In the genomic region with DNA sequence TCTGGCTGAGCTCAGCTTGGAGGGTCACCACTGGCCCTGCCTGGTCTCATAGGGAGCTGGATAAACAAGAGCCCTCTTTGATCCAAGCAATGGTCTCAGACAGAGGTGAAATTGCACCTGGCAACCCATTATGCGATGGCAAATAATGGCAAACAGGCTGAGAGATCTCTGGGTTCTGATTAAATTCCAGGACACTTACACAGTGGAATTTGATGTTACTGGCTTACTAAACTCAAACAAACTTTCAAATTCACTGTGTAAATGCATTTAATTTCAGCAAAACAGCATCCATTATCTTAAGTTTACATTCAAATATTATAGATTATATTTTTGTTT, we compare ENCODE assay signal across 27 cellular contexts. TPM values are rescaled to one million over a fixed set of nuclear protein-coding genes. Genes with fewer than 3 reads are reported as not detected.
DNase-seq lines count a peak whose midpoint lies in the region; ATAC-seq, FAIRE-seq and TF ChIP-seq lines count a peak whose summit lies in the region.
"Had no signal": no experiment of that assay in that cellular context is flagged by ENCODE, and none has a peak within 500 bp of the region (broad histone marks: within the 10 kb centered on the region; RNA-seq: fewer than 3 reads in every experiment).

No MANE protein-coding gene starts in this region.

- WGBS in A549 (ENCODE audit: missing lambda C conversion rate) = 11% methylated on average over 1 of the region's 1 CpG

- peak; percentile 61 to 86; a peak in 3 of 5 replicates for TF ChIP-seq EP300 in A549 (IDR thresholded peaks at IDR 0.05)

- H3K36me3 Mint-ChIP-seq in activated CD4-positive, alpha-beta memory T cell treated with anti-CD3 and anti-CD28 coated beads for 36 hours = no peaks in the 10 kb centered on the region
- H3K36me3 Mint-ChIP-seq in activated CD4-positive, alpha-beta T cell treated with anti-CD3 and anti-CD28 coated beads, Interleukin-2, amount 10 ng/mL, durations not matched to agents 7 days and 5 days (ENCODE audit: low read depth) = no peaks in the 10 kb centered on the region
- H3K36me3 Mint-ChIP-seq: brain, mesothelial cell of epicardium, naive B cell had no signal

- peak in 1 of 2 experiments; percentile 44; a peak in 3 of 6 replicates for ATAC-seq in A549
- no peak for ATAC-seq in RWPE2 (ENCODE audit: low read depth)
- ATAC-seq in foreskin keratinocyte = no peak
- no peak for ATAC-seq in GM21825 (IDR thresholded peaks at IDR 0.05; ENCODE audit: unreplicated experiment)
- no peak for ATAC-seq in HG03196 (IDR thresholded peaks at IDR 0.05; ENCODE audit: unreplicated experiment)
- ATAC-seq: left cardiac atrium had no signal

- H3K4me1 ChIP-seq in A549 (peaks cover 94% of the 10 kb centered on the region), RWPE2 (ENCODE audit: insufficient read depth, poor library complexity, severe bottlenecking) (peaks cover 80% of the 10 kb centered on the region), foreskin keratinocyte (peaks cover 66% of the 10 kb centered on the region)

- no peaks in the 10 kb centered on the region for H3K9me3 ChIP-seq in A549
- no peaks in the 10 kb centered on the region for H3K9me3 ChIP-seq in RWPE2 (ENCODE audit: severe bottlenecking)
- H3K9me3 ChIP-seq: suprapubic skin had no signal

- intact Hi-C loops in activated CD4-positive, alpha-beta memory T cell treated with anti-CD3 and anti-CD28 coated beads for 36 hours (cut with micrococcal nuclease) = no loop called here

- POLR2A ChIA-PET in A549 (lab: Yijun Ruan, JAX) = interaction anchor here (0.6 to 1.5 kb wide), 2 partner anchors 48 to 174 kb away, joined by 4 to 8 read pairs; no protein-coding TSS in a partner anchor
- POLR2A ChIA-PET in activated CD4-positive, alpha-beta memory T cell treated with anti-CD3 and anti-CD28 coated beads for 36 hours (lab: Charles Lee) = no interaction called here
- POLR2A ChIA-PET in activated CD4-positive, alpha-beta T cell treated with anti-CD3 and anti-CD28 coated beads, Interleukin-2, amount 10 ng/mL, durations not matched to agents 7 days and 5 days (lab: Charles Lee) = no interaction called here

- no peak for FAIRE-seq in A549 (lab: Jason Lieb, UNC)
- FAIRE-seq: urothelium cell line had no signal

- no peak overlapping the region for H3K27ac Mint-ChIP-seq in activated CD4-positive, alpha-beta memory T cell treated with anti-CD3 and anti-CD28 coated beads for 36 hours
- H3K27ac Mint-ChIP-seq in activated CD4-positive, alpha-beta T cell treated with anti-CD3 and anti-CD28 coated beads, Interleukin-2, amount 10 ng/mL, durations not matched to agents 7 days and 5 days = no peak overlapping the region
- H3K27ac Mint-ChIP-seq: mesothelial cell of epicardium, naive B cell had no signal

- no peaks in the 10 kb centered on the region for H3K36me3 ChIP-seq in RWPE2 (ENCODE audit: low read depth)
- H3K36me3 ChIP-seq: suprapubic skin had no signal

- peak overlapping the region; percentile 94 to 95 for H3K27ac ChIP-seq in A549
- peak overlapping the region; percentile 100 for H3K27ac ChIP-seq in RWPE2 (ENCODE audit: poor library complexity, severe bottlenecking)
- H3K27ac ChIP-seq in foreskin keratinocyte = peak overlapping the region; percentile 100
- H3K27ac ChIP-seq: C4-2B, HL-60, suprapubic skin had no signal

- no peak for TF ChIP-seq POLR2A in A549 (IDR thresholded peaks at IDR 0.05; ENCODE audit: low read length)

- H3K4me3 ChIP-seq in A549 (peak overlapping the region; percentile 10; the same call in 1 of the 3 replicates), RWPE2 (ENCODE audit: severe bottlenecking) (no peak overlapping the region)
- H3K4me3 ChIP-seq: suprapubic skin had no signal

- H3K4me1 Mint-ChIP-seq in activated CD4-positive, alpha-beta memory T cell treated with anti-CD3 and anti-CD28 coated beads for 36 hours (ENCODE audit: low read depth) = peaks cover 48% of the 10 kb centered on the region
- H3K4me1 Mint-ChIP-seq in activated CD4-positive, alpha-beta T cell treated with anti-CD3 and anti-CD28 coated beads, Interleukin-2, amount 10 ng/mL, durations not matched to agents 7 days and 5 days = peaks cover 38% of the 10 kb centered on the region
- H3K4me1 Mint-ChIP-seq: naive B cell had no signal

- DNase-seq in A549 (ENCODE audit: low read depth in 1 of 2, low spot score in 1 of 2) = peak in 1 of 2 experiments; percentile 78
- peak; percentile 32 for DNase-seq in EH (ENCODE audit: low read depth)
- no peak for DNase-seq in RWPE2 (ENCODE audit: low spot score)
- DNase-seq in foreskin keratinocyte = peak in 1 of 2 donors; percentile 50
- no peak for DNase-seq in activated CD4-positive, alpha-beta memory T cell treated with anti-CD3 and anti-CD28 coated beads for 36 hours
- DNase-seq in activated CD4-positive, alpha-beta T cell treated with anti-CD3 and anti-CD28 coated beads, Interleukin-2, amount 10 ng/mL, durations not matched to agents 7 days and 5 days = no peak
- DNase-seq: activated CD4-positive, alpha-beta T cell treated with anti-CD3 and anti-CD28 coated beads for 36 hours; activated CD8-positive, alpha-beta memory T cell treated with anti-CD3 and anti-CD28 coated beads for 24 hours; activated gamma-delta T cell treated with Interleukin-2 at 50 U/mL for 16 hours; activated T-cell treated with anti-CD3 and anti-CD28 coated beads, Interleukin-2, amount 50 U/mL, for 1 hour; foreskin fibroblast; Kasumi-1; left cardiac atrium; naive B cell; NCI-H1048; NCI-H187; NCI-H2171; NCI-H524; stimulated activated naive CD4-positive, alpha-beta T cell had no signal

- CTCF ChIA-PET in A549 (lab: Yijun Ruan, JAX) = interaction anchor here (0.8 to 11.8 kb wide), 5 partner anchors 15 to 351 kb away, joined by 3 to 172 read pairs (median 13); no protein-coding TSS in a partner anchor
- CTCF ChIA-PET in activated CD4-positive, alpha-beta memory T cell treated with anti-CD3 and anti-CD28 coated beads for 36 hours (lab: Charles Lee) = interaction anchor here (0.8 to 2.6 kb wide), 7 partner anchors 15 to 390 kb away, joined by 3 to 13 read pairs (median 3); no protein-coding TSS in a partner anchor
- CTCF ChIA-PET in activated CD4-positive, alpha-beta T cell treated with anti-CD3 and anti-CD28 coated beads, Interleukin-2, amount 10 ng/mL, durations not matched to agents 7 days and 5 days (lab: Charles Lee) = interaction anchor here (0.9 to 1.5 kb wide), 3 partner anchors 12 to 119 kb away, joined by 3 to 5 read pairs (median 3); no protein-coding TSS in a partner anchor

- H3K9me3 Mint-ChIP-seq in activated CD4-positive, alpha-beta memory T cell treated with anti-CD3 and anti-CD28 coated beads for 36 hours = no peaks in the 10 kb centered on the region
- H3K9me3 Mint-ChIP-seq in activated CD4-positive, alpha-beta T cell treated with anti-CD3 and anti-CD28 coated beads, Interleukin-2, amount 10 ng/mL, durations not matched to agents 7 days and 5 days = no peaks in the 10 kb centered on the region
- H3K9me3 Mint-ChIP-seq: brain, mesothelial cell of epicardium, naive B cell had no signal

- H3K27me3 Mint-ChIP-seq in activated CD4-positive, alpha-beta memory T cell treated with anti-CD3 and anti-CD28 coated beads for 36 hours = no peaks in the 10 kb centered on the region
- H3K27me3 Mint-ChIP-seq in activated CD4-positive, alpha-beta T cell treated with anti-CD3 and anti-CD28 coated beads, Interleukin-2, amount 10 ng/mL, durations not matched to agents 7 days and 5 days = no peaks in the 10 kb centered on the region
- H3K27me3 Mint-ChIP-seq: activated CD4-positive, alpha-beta T cell treated with anti-CD3 and anti-CD28 coated beads for 36 hours; brain had no signal

- no peak; a peak in 2 of 5 replicates for TF ChIP-seq RAD21 in A549 (conservative IDR thresholded peaks at IDR 0.05 in 1 of 2, IDR thresholded peaks at IDR 0.05 in 1 of 2)

- H3K4me2 ChIP-seq in A549 = peak overlapping the region; percentile 69

- no peaks in the 10 kb centered on the region for H3K27me3 ChIP-seq in RWPE2 (ENCODE audit: insufficient read depth, poor library complexity, severe bottlenecking)
- H3K27me3 ChIP-seq in foreskin keratinocyte = no peaks in the 10 kb centered on the region
- H3K27me3 ChIP-seq: suprapubic skin had no signal

- no peak overlapping the region for H3K4me3 Mint-ChIP-seq in activated CD4-positive, alpha-beta memory T cell treated with anti-CD3 and anti-CD28 coated beads for 36 hours
- no peak overlapping the region for H3K4me3 Mint-ChIP-seq in activated CD4-positive, alpha-beta T cell treated with anti-CD3 and anti-CD28 coated beads, Interleukin-2, amount 10 ng/mL, durations not matched to agents 7 days and 5 days
- H3K4me3 Mint-ChIP-seq: activated CD4-positive, alpha-beta T cell treated with anti-CD3 and anti-CD28 coated beads for 36 hours; brain; mesothelial cell of epicardium; naive B cell had no signal

- TF ChIP-seq CTCF in A549 (IDR thresholded peaks at IDR 0.05) (no peak), RWPE2 (IDR thresholded peaks at IDR 0.05; ENCODE audit: poor library complexity, severe bottlenecking) (no peak), foreskin keratinocyte (conservative IDR thresholded peaks at IDR 0.05) (no peak)

TF ChIP-seq in A549, 52 proteins besides CTCF, POLR2A, EP300 and RAD21 (continues in another document):
- TF ChIP-seq TP53 (CRISPR knock-in tag; IDR thresholded peaks at IDR 0.05) = no peak
- TF ChIP-seq FOSL2 (IDR thresholded peaks at IDR 0.05) = no peak
- peak; percentile 11; the same call in 1 of the 2 replicates for TF ChIP-seq FOSL2 (CRISPR knock-in tag; IDR thresholded peaks at IDR 0.05)
- peak; percentile 100 for TF ChIP-seq GATA3 (IDR thresholded peaks at IDR 0.05; ENCODE audit: borderline replicate concordance)
- TF ChIP-seq RFX5 (IDR thresholded peaks at IDR 0.05) = peak; percentile 81
- TF ChIP-seq JUNB (IDR thresholded peaks at IDR 0.05) = peak; percentile 58
- TF ChIP-seq MAX (IDR thresholded peaks at IDR 0.05) = peak; percentile 27; the same call in 1 of the 2 replicates
- TF ChIP-seq EHF (CRISPR knock-in tag; IDR thresholded peaks at IDR 0.05) = no peak

RNA-seq across cellular contexts. Expression of gene STAT4, which starts 19.5 kb away (rescaled TPM):
- polyA plus RNA-seq in A549 (2011; rRNA removed) (32.4 and 34.4 TPM in 2 replicates), A549 (2017; fragmentation: RNase III; extraction: RNeasy Plus Mini Kit Qiagen cat#74134 plus additional on column Dnase treatment) (11.6 to 14.0 TPM (median 11.7 TPM) in 3 replicates), foreskin keratinocyte (0.25 and 0.30 TPM in 2 replicates)
- polyA plus RNA-seq in A549 (2012; cell fraction: cytosol; rRNA removed) = 5.2 and 6.9 TPM in 2 replicates
- polyA plus RNA-seq in A549 (2012; cell fraction: nucleus; rRNA removed) = 3.2 and 5.4 TPM in 2 replicates
- 15.4 and 26.1 TPM in 2 replicates for polyA minus RNA-seq in A549 (2011; rRNA and poly(A)+ RNA removed)
- total RNA-seq in foreskin keratinocyte = 0.46 and 0.71 TPM in 2 replicates
- total RNA-seq in activated CD4-positive, alpha-beta memory T cell treated with anti-CD3 and anti-CD28 coated beads for 36 hours = 10 to 100 TPM; 52.4 to 52.6 TPM
- 10 to 100 TPM; 72.6 to 84.4 TPM for total RNA-seq in activated CD4-positive, alpha-beta T cell treated with anti-CD3 and anti-CD28 coated beads, Interleukin-2, amount 10 ng/mL, durations not matched to agents 7 days and 5 days

Comparison
In these comparisons a context has a peak if more than half of its experiments do, and no peak if none do; other contexts are left out.
1. RNA of gene STAT4, which starts 19.5 kb away (total RNA-seq): 72.6 to 84.4 TPM in activated CD4-positive, alpha-beta T cell treated with anti-CD3 and anti-CD28 coated beads, Interleukin-2, amount 10 ng/mL, durations not matched to agents 7 days and 5 days and 52.4 to 52.6 TPM in activated CD4-positive, alpha-beta memory T cell treated with anti-CD3 and anti-CD28 coated beads for 36 hours; 0.46 to 0.71 TPM in foreskin keratinocyte; every median in the first group is over 10 times any median in the second.
2. Peak in every context shown above with its lines, with median percentiles within 50 percentile points of each other: H3K27ac ChIP-seq.